9 cellular contexts compared by ENCODE assay signal in genomic region chr3:173397161-173398110, GRCh38. TPM values are rescaled to one million over a fixed set of nuclear protein-coding genes. Genes with fewer than 3 reads are reported as not detected.
DNase-seq lines count a peak whose midpoint lies in the region; ATAC-seq and TF ChIP-seq lines count a peak whose summit lies in the region.
"Had no signal": no experiment of that assay in that cellular context is flagged by ENCODE, and none has a peak within 500 bp of the region (broad histone marks: within the 10 kb centered on the region; RNA-seq: fewer than 3 reads in every experiment).

TSS of gene NLGN1 (plus strand) at chr3:173397744.

- no peak for TF ChIP-seq EP300 in sigmoid colon (IDR thresholded peaks at IDR 0.05)

- peaks cover 0 to 25% (median 16%) of the 10 kb centered on the region in 4 donors for H3K4me1 ChIP-seq in sigmoid colon

- H3K27ac Mint-ChIP-seq in chondrocyte (ENCODE audit: unreplicated experiment): peak within 1 kb of the TSS; percentile 81

- ATAC-seq in GM19455 (IDR thresholded peaks at IDR 0.05; ENCODE audit: unreplicated experiment): no peak
- ATAC-seq: HCT116 had no signal

- peaks cover 36% of the 10 kb centered on the region for H3K27me3 Mint-ChIP-seq in chondrocyte (ENCODE audit: low read depth)

- TF ChIP-seq POLR2A in sigmoid colon (IDR thresholded peaks at IDR 0.05): no peak

- TF ChIP-seq CTCF in chondrocyte (IDR thresholded peaks at IDR 0.05): peak; percentile 60
- peak in 1 of 4 experiments; percentile 12 for TF ChIP-seq CTCF in sigmoid colon (IDR thresholded peaks at IDR 0.05)

- H3K27ac ChIP-seq in sigmoid colon: peak within 1 kb of the TSS; percentile 86 to 94 (median 90)

- H3K9me3 ChIP-seq in sigmoid colon: no peaks in the 10 kb centered on the region

- DNase-seq in Ammon's horn (ENCODE audit: low spot score): peak; percentile 82
- DNase-seq in HEK293T (ENCODE audit: extremely low spot score): peak; percentile 53
- peak; percentile 41 for DNase-seq in OCI-M2 (lab: John Stamatoyannopoulos, UW; ENCODE audit: unreplicated experiment)
- DNase-seq in chondrocyte (ENCODE audit: low spot score): peak; percentile 95
- peak; percentile 79 for DNase-seq in islet precursor cell
- DNase-seq in sigmoid colon: peak; percentile 86
- no peak for DNase-seq in NOMO-1 treated with dmso at 0.1 percent for 144 hours (lab: John Stamatoyannopoulos, UW; ENCODE audit: unreplicated experiment)

- intact Hi-C loops in sigmoid colon (cut with DNase I): loop anchor here (2.0 to 5.0 kb wide), 2 partner anchors 155 to 1043 kb away; no protein-coding TSS in a partner anchor

- no peaks in the 10 kb centered on the region for H3K36me3 Mint-ChIP-seq in chondrocyte (ENCODE audit: low read depth)

- POLR2A ChIA-PET in HEK293T (lab: Yijun Ruan, JAX): no interaction called here

- no peaks in the 10 kb centered on the region for H3K9me3 Mint-ChIP-seq in chondrocyte (ENCODE audit: low read depth)

- no peaks in the 10 kb centered on the region for H3K36me3 ChIP-seq in sigmoid colon

- CTCF ChIA-PET in HEK293T (lab: Yijun Ruan, JAX): interaction anchor here (0.6 to 0.7 kb wide), 2 partner anchors 27 to 185 kb away, joined by 3 read pairs; no protein-coding TSS in a partner anchor

- peaks cover 0 to 4% (median 0%) of the 10 kb centered on the region in 3 donors for H3K27me3 ChIP-seq in sigmoid colon

- peak within 1 kb of the TSS; percentile 77 for H3K4me3 Mint-ChIP-seq in chondrocyte (ENCODE audit: unreplicated experiment)

- H3K4me1 Mint-ChIP-seq in chondrocyte (ENCODE audit: low read depth): peaks cover 35% of the 10 kb centered on the region

- 1% methylated on average over 70 of the region's 70 CpGs for WGBS in sigmoid colon, 2 donors

- H3K4me3 ChIP-seq in sigmoid colon: peak within 1 kb of the TSS; percentile 75 to 92 (median 80)

TF ChIP-seq in HEK293T, 16 proteins besides CTCF, POLR2A, EP300 and RAD21:
- TF ChIP-seq L3MBTL2 (conservative IDR thresholded peaks at IDR 0.05) (peak; percentile 29; the same call in 1 of the 2 replicates), NFRKB (IDR thresholded peaks at IDR 0.05) (no peak)

RNA-seq across cellular contexts. Expression of gene NLGN1, which starts in this region (rescaled TPM):
- total RNA-seq in chondrocyte: 3.3 TPM in 1 of 3 replicates, not detected in the others
- 10 to 100 TPM; 28.1 to 33.5 (median 29.3) TPM for total RNA-seq in sigmoid colon
- polyA plus RNA-seq in sigmoid colon: under 1 TPM in 2 of 3 donors, not detected in 1; under 0.01 to 0.60 TPM
